8 cellular contexts compared by ENCODE assay signal in genomic region chr9:132877818-132878694, GRCh38. TPM values are rescaled to one million over a fixed set of nuclear protein-coding genes. Genes with fewer than 3 reads are reported as not detected.
DNase-seq lines count a peak whose midpoint lies in the region; ATAC-seq and TF ChIP-seq lines count a peak whose summit lies in the region.

AK8 (minus strand) TSS chr9:132878284; CDS start chr9:132878255, 29 bp downstream.

- no peaks in the 10 kb centered on the region for H3K27me3 ChIP-seq in left lung

- H3K4me3 ChIP-seq in left lung: peak within 1 kb of the TSS; percentile 84 to 90

- DNase-seq in GM10266 (ENCODE audit: extremely low spot score) (peak; percentile 92), NCI-H2196 treated with DMSO at 0.1 percent for 48 hours (lab: John Stamatoyannopoulos, UW; ENCODE audit: unreplicated experiment) (peak; percentile 30), dermis blood vessel endothelial cell (peak; percentile 80), left lung (peak; percentile 64 to 92), GF-D8 (lab: John Stamatoyannopoulos, UW) (no peak)
- DNase-seq in activated CD4-positive, alpha-beta T cell treated with anti-CD3 and anti-CD28 coated beads, Interleukin-2, amount 50 U/mL, for 24 hours (ENCODE audit: low read depth in 1 of 2, low spot score in 1 of 2): peak; percentile 60 to 69
- peak; percentile 77 to 81 for DNase-seq in stimulated activated CD4-positive, alpha-beta T cell treated with anti-CD3 and anti-CD28 coated beads, Interleukin-2, amount 100 ng/mL, for 24 hours

- H3K27ac ChIP-seq in left lung: peak within 1 kb of the TSS; percentile 61 to 76

- no peak for TF ChIP-seq CTCF in GM10266 (IDR thresholded peaks at IDR 0.05; ENCODE audit: control insufficient read depth, insufficient read depth, low read depth, missing control alignments)
- TF ChIP-seq CTCF in left lung (IDR thresholded peaks at IDR 0.05): no peak

- no peaks in the 10 kb centered on the region for H3K36me3 ChIP-seq in left lung

- intact Hi-C loops in left lung (cut with DNase I): no loop called here

- H3K9me3 ChIP-seq in left lung: no peaks in the 10 kb centered on the region

- H3K4me1 ChIP-seq in left lung: peaks cover 0 to 16% of the 10 kb centered on the region in 2 donors

- ATAC-seq in HG02571 (IDR thresholded peaks at IDR 0.05; ENCODE audit: unreplicated experiment) (peak; percentile 56), left lung (peak; percentile 92)

RNA-seq across cellular contexts. Expression of gene AK8, which starts in this region (rescaled TPM):
- total RNA-seq in dermis blood vessel endothelial cell (0.09 TPM in 1 of 2 replicates, not detected in the other), left lung (1 to 10 TPM in 1 of 2 donors, under 1 TPM in 1; 0.55 to 1.9 TPM)

Comparison
In these comparisons a context has a peak if more than half of its experiments do, and no peak if none do; other contexts are left out.
1. Peak in DNase-seq in dermis blood vessel endothelial cell; RNA of the gene not detected or under 1 TPM.